Comparison of ENCODE assay signal across 22 cellular contexts in the genomic region with DNA sequence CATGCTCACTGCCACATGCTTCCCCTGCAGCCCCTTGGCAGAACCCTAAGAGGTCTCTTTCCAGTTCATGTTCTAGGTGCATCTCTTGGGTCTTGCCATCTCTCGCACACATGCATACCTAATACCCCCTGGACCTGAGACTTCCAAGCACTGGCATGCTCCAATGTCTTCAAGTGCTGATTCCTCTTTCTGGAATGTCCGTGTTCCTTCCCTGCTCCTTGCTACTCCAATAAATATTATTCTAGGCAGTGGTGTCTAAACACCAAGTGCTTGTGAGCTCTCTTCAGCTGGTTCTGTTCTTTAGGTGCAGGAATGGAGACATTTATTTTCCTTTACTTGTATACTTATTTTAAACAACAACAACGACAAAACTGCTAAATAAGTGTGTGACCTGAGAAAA.
DNase-seq lines count a peak whose midpoint lies in the region; ATAC-seq and TF ChIP-seq lines count a peak whose summit lies in the region.
"Had no signal": no experiment of that assay in that cellular context is flagged by ENCODE, and none has a peak within 500 bp of the region (broad histone marks: within the 10 kb centered on the region; RNA-seq: fewer than 3 reads in every experiment).

No MANE protein-coding gene starts in this region.

- ATAC-seq in HG03378 (IDR thresholded peaks at IDR 0.05; ENCODE audit: unreplicated experiment) = no peak
- ATAC-seq: GM12878, GM23338 had no signal

- H3K4me1 ChIP-seq in sigmoid colon = peaks cover 0 to 60% (median 51%) of the 10 kb centered on the region in 4 donors
- H3K4me1 ChIP-seq: BLaER1 had no signal

- no peaks in the 10 kb centered on the region for H3K27me3 ChIP-seq in sigmoid colon
- H3K27me3 ChIP-seq: BLaER1 had no signal

- H3K4me3 Mint-ChIP-seq in endothelial cell (ENCODE audit: unreplicated experiment) (no peak overlapping the region), neural crest cell (no peak overlapping the region)
- H3K4me3 Mint-ChIP-seq: CD4-positive, CD25-positive, alpha-beta regulatory T cell; GM23338; H9 had no signal

- H3K4me3 ChIP-seq in sigmoid colon = no peak overlapping the region
- H3K4me3 ChIP-seq: BLaER1, GM12878, GM23338 had no signal

- H3K9me3 ChIP-seq in sigmoid colon = no peaks in the 10 kb centered on the region
- H3K9me3 ChIP-seq: BLaER1, SK-N-SH had no signal

- H3K4me1 Mint-ChIP-seq in endothelial cell (ENCODE audit: unreplicated experiment) = peaks cover 16% of the 10 kb centered on the region
- no peaks in the 10 kb centered on the region for H3K4me1 Mint-ChIP-seq in neural crest cell
- H3K4me1 Mint-ChIP-seq: GM23338, H9 had no signal

- TF ChIP-seq CTCF in endothelial cell (IDR thresholded peaks at IDR 0.05; ENCODE audit: unreplicated experiment) (no peak), neural crest cell (conservative IDR thresholded peaks at IDR 0.05) (no peak), sigmoid colon (IDR thresholded peaks at IDR 0.05) (no peak)

- intact Hi-C loops in sigmoid colon (cut with DNase I) = no loop called here

- no peak for TF ChIP-seq POLR2A in sigmoid colon (IDR thresholded peaks at IDR 0.05)

- DNase-seq in amniotic epithelial cell (ENCODE audit: low read depth) (peak; percentile 60), endothelial cell (ENCODE audit: low spot score) (no peak), neural crest cell (ENCODE audit: low read depth, low spot score) (no peak), sigmoid colon (no peak), NCI-H1048 (lab: John Stamatoyannopoulos, UW) (no peak), COLO668 (lab: John Stamatoyannopoulos, UW; ENCODE audit: unreplicated experiment) (no peak)
- DNase-seq in stimulated activated naive CD4-positive, alpha-beta T cell treated with Interleukin-2 at 50 U/mL for 16 hours (lab: John Stamatoyannopoulos, UW) = no peak
- DNase-seq: CD4-positive, CD25-positive, alpha-beta regulatory T cell; DMS53; H9; Karpas-422; NCI-H1092 treated with DMSO at 0.1 percent for 48 hours; NCI-H1436 treated with DMSO at 0.1 percent for 48 hours; NCI-H1930; NCI-H2107; NCI-H524 treated with DMSO at 0.1 percent for 48 hours; NCI-H774; SK-N-SH had no signal

- H3K9me3 Mint-ChIP-seq in endothelial cell (ENCODE audit: unreplicated experiment) (no peaks in the 10 kb centered on the region), neural crest cell (no peaks in the 10 kb centered on the region)
- H3K9me3 Mint-ChIP-seq: CD4-positive, CD25-positive, alpha-beta regulatory T cell; GM23338; H9 had no signal

- H3K27ac Mint-ChIP-seq in endothelial cell (ENCODE audit: unreplicated experiment) (peak overlapping the region; percentile 9), neural crest cell (ENCODE audit: unreplicated experiment) (peak overlapping the region; percentile 4)
- H3K27ac Mint-ChIP-seq: GM23338, H9 had no signal

- H3K27ac ChIP-seq in sigmoid colon = peak overlapping the region; percentile 25 to 59 (median 38)
- H3K27ac ChIP-seq: BLaER1 had no signal

- no peaks in the 10 kb centered on the region for H3K27me3 Mint-ChIP-seq in endothelial cell (ENCODE audit: unreplicated experiment)
- H3K27me3 Mint-ChIP-seq in neural crest cell (ENCODE audit: low read depth) = no peaks in the 10 kb centered on the region
- H3K27me3 Mint-ChIP-seq: CD4-positive, CD25-positive, alpha-beta regulatory T cell had no signal

- H3K36me3 Mint-ChIP-seq in endothelial cell (ENCODE audit: low read depth, unreplicated experiment) (peaks cover 18% of the 10 kb centered on the region), neural crest cell (ENCODE audit: low read depth) (peaks cover 12% of the 10 kb centered on the region)

- no peak for TF ChIP-seq EP300 in sigmoid colon (IDR thresholded peaks at IDR 0.05)

- H3K36me3 ChIP-seq in sigmoid colon = peaks cover 0 to 25% (median 4%) of the 10 kb centered on the region in 4 donors

- WGBS in sigmoid colon, 2 donors = 62 to 63% methylated on average over 3 of the region's 3 CpGs
